ENCODE assay signal across 26 cellular contexts in the genomic region with DNA sequence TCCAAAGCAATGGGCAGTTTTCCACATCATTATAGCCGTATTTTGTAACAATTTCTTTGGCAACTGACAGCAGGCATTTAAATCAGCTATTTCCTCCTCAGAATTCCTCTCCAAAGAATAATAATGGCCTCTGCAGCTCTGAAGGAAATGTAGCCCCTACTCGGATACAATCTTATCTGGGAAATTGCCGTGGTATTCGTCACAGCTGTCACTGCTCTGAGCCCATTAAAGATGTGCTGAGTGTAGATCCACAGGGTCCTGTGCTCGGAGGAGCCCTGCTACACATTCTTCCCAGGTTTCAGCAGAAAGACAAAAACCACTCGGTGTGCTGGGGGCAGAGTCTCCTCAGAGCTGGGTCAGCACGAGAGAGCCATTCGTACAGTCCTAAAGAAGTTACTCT.
"Had no signal": no experiment of that assay in that cellular context is flagged by ENCODE, and none has a peak within 500 bp of the region (broad histone marks: within the 10 kb centered on the region; RNA-seq: fewer than 3 reads in every experiment).

No MANE protein-coding gene starts in this region.

- H3K4me1 Mint-ChIP-seq: activated CD4-positive, alpha-beta T cell treated with anti-CD3 and anti-CD28 coated beads for 36 hours had no signal

- H3K36me3 ChIP-seq: colonic mucosa, gastroesophageal sphincter, pancreas, right atrium auricular region, spleen, suprapubic skin, tibial artery had no signal

- H3K4me2 ChIP-seq: hepatocyte had no signal

- H3K27ac Mint-ChIP-seq: activated CD4-positive, alpha-beta T cell treated with anti-CD3 and anti-CD28 coated beads for 36 hours; activated naive CD8-positive, alpha-beta T cell; activated T-cell treated with anti-CD3 and anti-CD28 coated beads, Interleukin-2, amount 50 U/mL, for 72 hours; natural killer cell treated with Interleukin-12 subunit alpha and Interleukin-12 subunit beta and Interleukin-15 and Interleukin-18, amount 100 ng/mL, for 72 hours had no signal

- FAIRE-seq: bronchial epithelial cell, keratinocyte, pancreas had no signal

- H3K36me3 Mint-ChIP-seq: activated naive CD8-positive, alpha-beta T cell; natural killer cell treated with Interleukin-12 subunit alpha and Interleukin-12 subunit beta and Interleukin-15 and Interleukin-18, amount 100 ng/mL, for 72 hours had no signal

- ATAC-seq: activated CD4-positive, alpha-beta T cell treated with anti-CD3 and anti-CD28 coated beads for 36 hours; activated T-cell treated with anti-CD3 and anti-CD28 coated beads, Interleukin-2, amount 50 U/mL, for 72 hours; gastroesophageal sphincter; left cardiac atrium; natural killer cell treated with Interleukin-12 subunit alpha and Interleukin-12 subunit beta and Interleukin-15 and Interleukin-18, amount 100 ng/mL, for 72 hours; pancreas; psoas muscle had no signal

- H2AFZ ChIP-seq: hepatocyte had no signal

- H3K27me3 ChIP-seq: colonic mucosa, hepatocyte, pancreas, right atrium auricular region, suprapubic skin, tibial artery had no signal

- H3K4me3 Mint-ChIP-seq: activated CD4-positive, alpha-beta T cell treated with anti-CD3 and anti-CD28 coated beads for 36 hours; activated naive CD8-positive, alpha-beta T cell; activated T-cell treated with anti-CD3 and anti-CD28 coated beads, Interleukin-2, amount 50 U/mL, for 72 hours; natural killer cell treated with Interleukin-12 subunit alpha and Interleukin-12 subunit beta and Interleukin-15 and Interleukin-18, amount 100 ng/mL, for 72 hours had no signal

- H3K9me3 ChIP-seq: colonic mucosa, psoas muscle, right atrium auricular region, suprapubic skin had no signal

- DNase-seq: activated CD4-positive, alpha-beta T cell treated with anti-CD3 and anti-CD28 coated beads for 36 hours; activated CD4-positive, CD25-positive, alpha-beta regulatory T cell; activated naive CD4-positive, alpha-beta T cell treated with Interleukin-2 at 50 U/mL for 16 hours; activated T-cell treated with anti-CD3 and anti-CD28 coated beads for 4 hours; activated T-cell treated with anti-CD3 and anti-CD28 coated beads, Interleukin-2, amount 50 U/mL, for 72 hours; cerebellar nuclear complex; colonic mucosa; dorsolateral prefrontal cortex; effector memory CD4-positive, alpha-beta T cell; erythroblast; left cardiac atrium; mammary epithelial cell; pancreas; psoas muscle; spleen; stimulated activated naive CD4-positive, alpha-beta T cell; T-helper 1 cell; tibial artery had no signal

- H3K27ac ChIP-seq: colonic mucosa, dorsolateral prefrontal cortex, gastroesophageal sphincter, hepatocyte, pancreas, psoas muscle, right atrium auricular region, spleen, suprapubic skin, tibial artery had no signal

- H3K79me2 ChIP-seq: hepatocyte had no signal

- H3K4me3 ChIP-seq: colonic mucosa, dorsolateral prefrontal cortex, gastroesophageal sphincter, hepatocyte, pancreas, psoas muscle, right atrium auricular region, spleen, suprapubic skin, tibial artery had no signal

- H3K4me1 ChIP-seq: colonic mucosa, gastroesophageal sphincter, pancreas, psoas muscle, right atrium auricular region, spleen, suprapubic skin, tibial artery had no signal
